In genomic region chr21:41581592-41582228, GRCh38 we compare ENCODE assay signal across 20 cellular contexts.
A peak's percentile ranks its signal among the peaks of the same experiment; 100 is the strongest.
DNase-seq lines count a peak whose midpoint lies in the region; ATAC-seq and TF ChIP-seq lines count a peak whose summit lies in the region.
"Had no signal": no experiment of that assay in that cellular context is flagged by ENCODE, and none has a peak within 500 bp of the region (broad histone marks: within the 10 kb centered on the region; RNA-seq: fewer than 3 reads in every experiment).

No MANE protein-coding gene starts in this region.

- H3K9me3 ChIP-seq in Panc1 (ENCODE audit: control insufficient read depth, insufficient read depth, low read depth, low read length) (peaks cover 17% of the 10 kb centered on the region; the same call in 1 of the 2 replicates), colonic mucosa (no peaks in the 10 kb centered on the region)
- H3K9me3 ChIP-seq: body of pancreas, testis had no signal

- ATAC-seq in Panc1 (no peak), left lobe of liver (no peak), GM21381 (IDR thresholded peaks at IDR 0.05; ENCODE audit: unreplicated experiment) (no peak), Right ventricle myocardium inferior (no peak)
- ATAC-seq: body of pancreas had no signal

- intact Hi-C loops in Panc1 (cut with micrococcal nuclease; ENCODE audit: unreplicated experiment) (loop anchor here (10.0 kb wide), 1 partner anchor 57 kb away; no protein-coding TSS in a partner anchor), colonic mucosa (cut with DNase I) (no loop called here), Right ventricle myocardium inferior (cut with DNase I) (no loop called here)

- H3K27me3 ChIP-seq in Panc1 (ENCODE audit: control insufficient read depth, insufficient read depth, low read length), result no peaks in the 10 kb centered on the region
- no peaks in the 10 kb centered on the region for H3K27me3 ChIP-seq in colonic mucosa
- H3K27me3 ChIP-seq: body of pancreas, testis had no signal

- H3K4me3 ChIP-seq in Panc1 (ENCODE audit: low read depth in 2 of 2, low read length in 2 of 2) (no peak overlapping the region), colonic mucosa (no peak overlapping the region)
- H3K4me3 ChIP-seq: body of pancreas, lung, skin epidermis, testis had no signal

- DNase-seq in Panc1 (ENCODE audit: low read depth, low spot score), result no peak
- DNase-seq in colonic mucosa, result peak; percentile 79
- peak; percentile 33 for DNase-seq in left lobe of liver (ENCODE audit: low spot score)
- peak; percentile 12 for DNase-seq in stimulated activated CD8-positive, alpha-beta memory T cell treated with anti-CD3 and anti-CD28 coated beads, Interleukin-4, amount 100 ng/mL, for 48 hours
- DNase-seq in NCI-H1436 treated with DMSO at 0.1 percent for 48 hours (lab: John Stamatoyannopoulos, UW), result no peak
- DNase-seq in Right ventricle myocardium inferior (ENCODE audit: missing footprints), result no peak
- DNase-seq in AG20443 (ENCODE audit: low spot score), result no peak
- DNase-seq: activated CD4-positive, alpha-beta memory T cell treated with anti-CD3 and anti-CD28 coated beads for 36 hours; activated gamma-delta T cell treated with Interleukin-2 at 50 U/mL for 16 hours; body of pancreas; kidney; NCI-H187 treated with DMSO at 0.1 percent for 48 hours; NCI-H69; Right ventricle myocardium superior; stimulated activated CD4-positive, alpha-beta T cell treated with anti-CD3 and anti-CD28 coated beads, Interleukin-2, amount 100 ng/mL, for 48 hours; stimulated activated naive CD4-positive, alpha-beta T cell; testis had no signal

- H3K9ac ChIP-seq in colonic mucosa (ENCODE audit: low read depth in 2 of 2, low read length in 2 of 2), result peak overlapping the region; percentile 54 to 96

- POLR2A ChIA-PET in Panc1 (lab: Charles Lee), result no interaction called here

- no TSS peak for BruUV-seq in Panc1 (replicated peaks; lab: Mats Ljungman, UMichigan)

- H3K4me1 ChIP-seq in Panc1 (ENCODE audit: control insufficient read depth, insufficient read depth, low read length) (peaks cover 33% of the 10 kb centered on the region), colonic mucosa (no peaks in the 10 kb centered on the region)
- H3K4me1 ChIP-seq: testis had no signal

- TF ChIP-seq CTCF in Panc1 (IDR thresholded peaks at IDR 0.05), result no peak
- TF ChIP-seq CTCF in colonic mucosa (IDR thresholded peaks at IDR 0.05), result no peak

- H3K36me3 ChIP-seq in Panc1 (ENCODE audit: control insufficient read depth, insufficient read depth, low read length) (no peaks in the 10 kb centered on the region), colonic mucosa (no peaks in the 10 kb centered on the region)

- CTCF ChIA-PET in Panc1 (lab: Charles Lee), result interaction anchor here (0.6 kb wide), 2 partner anchors 95 to 460 kb away, joined by 3 read pairs; no protein-coding TSS in a partner anchor

- H3K27ac ChIP-seq in Panc1 (ENCODE audit: low read length), result peak overlapping the region; percentile 82
- H3K27ac ChIP-seq in colonic mucosa, result peak overlapping the region; percentile 93
- H3K27ac ChIP-seq: skin epidermis, testis had no signal

- in situ Hi-C loops in Panc1 (cut with HindIII; ENCODE audit: low pct_unique_long_range_greater_than_20kb, low sequenced_read_pairs), result no loop called here

Comparison
In these comparisons a context has a peak if more than half of its experiments do, and no peak if none do; other contexts are left out.
1. DNase-seq: peak in colonic mucosa (single experiment), left lobe of liver (single experiment) and stimulated activated CD8-positive, alpha-beta memory T cell treated with anti-CD3 and anti-CD28 coated beads, Interleukin-4, amount 100 ng/mL, for 48 hours (single experiment); none in Panc1 (single experiment), NCI-H1436 treated with DMSO at 0.1 percent for 48 hours (single experiment), Right ventricle myocardium inferior (single experiment) and AG20443 (single experiment).